In genomic region chr2:197388866-197389587, GRCh38 we compare ENCODE assay signal across 1 cellular context.
TF ChIP-seq lines count a peak whose summit lies in the region.

No MANE protein-coding gene starts in this region.

TF ChIP-seq in HepG2, 621 proteins besides CTCF, POLR2A, EP300 and RAD21 (continued from another document):
- TF ChIP-seq RERE (CRISPR knock-in tag; IDR thresholded peaks at IDR 0.05; ENCODE audit: low read depth) (no peak), ZNF276 (CRISPR knock-in tag; IDR thresholded peaks at IDR 0.05; ENCODE audit: low read depth) (no peak), ZNF354B (CRISPR knock-in tag; IDR thresholded peaks at IDR 0.05) (no peak), POLR2G (IDR thresholded peaks at IDR 0.05; ENCODE audit: low read depth, low read length) (peak; percentile 51), POLR2AphosphoS5 (IDR thresholded peaks at IDR 0.05; ENCODE audit: low read depth, low read length) (peak; percentile 31; the same call in 1 of the 2 replicates), YY1 (IDR thresholded peaks at IDR 0.05; ENCODE audit: insufficient read depth, insufficient replicate concordance, low read depth, low read length) (no peak), KDM2A (CRISPR knock-in tag; IDR thresholded peaks at IDR 0.05; ENCODE audit: borderline replicate concordance, low read depth) (0 out of 2 replicates have a peak, but pooled peaks have one; percentile 16), TOPORS (CRISPR knock-in tag; IDR thresholded peaks at IDR 0.05) (no peak), NR3C1 (CRISPR knock-in tag; IDR thresholded peaks at IDR 0.05) (no peak), ZNF598 (CRISPR knock-in tag; IDR thresholded peaks at IDR 0.05; ENCODE audit: borderline replicate concordance) (no peak), PAF1 (CRISPR knock-in tag; IDR thresholded peaks at IDR 0.05) (peak; percentile 60; the same call in 1 of the 2 replicates), CAMTA2 (CRISPR knock-in tag; IDR thresholded peaks at IDR 0.05; ENCODE audit: borderline replicate concordance) (no peak), RBM22 (optimal IDR thresholded peaks at IDR 0.05; ENCODE audit: low read length) (peak; percentile 77), HNF1A (IDR thresholded peaks at IDR 0.05; ENCODE audit: low read depth) (no peak), HNF1A (CRISPR knock-in tag; IDR thresholded peaks at IDR 0.05; ENCODE audit: borderline replicate concordance) (no peak)
